In the genomic region with DNA sequence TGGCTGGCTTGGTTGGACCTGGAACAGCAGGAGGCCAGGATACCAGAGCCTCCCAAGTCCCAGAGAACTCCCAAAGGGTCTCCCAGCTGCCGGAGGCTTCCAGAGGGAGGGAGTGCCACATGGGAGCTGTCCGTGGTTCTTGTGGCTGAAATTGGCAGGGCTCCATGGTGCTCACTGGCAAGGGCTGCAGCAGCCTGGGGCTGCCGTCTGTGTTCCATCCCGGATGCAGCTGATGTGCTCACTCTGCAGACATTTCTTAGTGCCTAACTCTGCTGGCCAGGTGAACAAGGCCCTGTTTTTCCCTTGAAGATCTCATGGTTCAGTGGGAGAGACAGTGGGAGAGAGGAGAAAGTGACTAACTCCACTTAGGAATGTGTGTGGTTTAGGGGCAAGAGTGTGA, we compare ENCODE assay signal across 8 cellular contexts.
A peak's percentile ranks its signal among the peaks of the same experiment; 100 is the strongest.
DNase-seq lines count a peak whose midpoint lies in the region; ATAC-seq, FAIRE-seq and TF ChIP-seq lines count a peak whose summit lies in the region.

No MANE protein-coding gene starts in this region.

- RAD21 ChIA-PET in GM12878 (lab: Charles Lee; ENCODE audit: unreplicated experiment), result no interaction called here

- CTCF ChIA-PET in GM12878 (lab: Yijun Ruan, JAX), result no interaction called here

- H3K27ac ChIP-seq in GM12878 (ENCODE audit: control insufficient read depth, insufficient read depth), result no peak overlapping the region
- no peak overlapping the region for H3K27ac ChIP-seq in left lung
- H3K27ac ChIP-seq in transverse colon, result no peak overlapping the region

- FAIRE-seq in GM12878 (lab: Jason Lieb, UNC), result no peak

- no peaks in the 10 kb centered on the region for H3K36me3 ChIP-seq in GM12878 (ENCODE audit: control insufficient read depth in 2 of 2, insufficient read depth in 2 of 2, low read length in 1 of 2)
- H3K36me3 ChIP-seq in left lung, result no peaks in the 10 kb centered on the region
- H3K36me3 ChIP-seq in transverse colon, result no peaks in the 10 kb centered on the region

- H3K9ac ChIP-seq in GM12878 (ENCODE audit: control insufficient read depth, insufficient read depth, low read length), result no peak overlapping the region

- TF ChIP-seq POLR2A in GM12878 (IDR thresholded peaks at IDR 0.05; ENCODE audit: low read depth, low read length) (no peak), transverse colon (IDR thresholded peaks at IDR 0.05) (no peak)

- POLR2A ChIA-PET in GM12878 (lab: Charles Lee), result no interaction called here

- H3K4me1 ChIP-seq in GM12878 (ENCODE audit: control insufficient read depth, insufficient read depth, low read length) (no peaks in the 10 kb centered on the region), left lung (no peaks in the 10 kb centered on the region), transverse colon (no peaks in the 10 kb centered on the region)

- no peak overlapping the region for H2AFZ ChIP-seq in GM12878 (ENCODE audit: control insufficient read depth, low read depth, low read length)

- DNase-seq in AG10803 (ENCODE audit: low read depth) (peak; percentile 66), HS-5 (ENCODE audit: low read depth) (peak; percentile 18), GM12878 (ENCODE audit: low read depth, low spot score) (no peak), left lung (peak in 1 of 2 donors; percentile 39), transverse colon (no peak), inferior parietal cortex (ENCODE audit: extremely low spot score) (no peak), pons (ENCODE audit: low spot score) (no peak)

- H4K20me1 ChIP-seq in GM12878 (ENCODE audit: control insufficient read depth, insufficient read depth), result no peaks in the 10 kb centered on the region

- in situ Hi-C loops in GM12878 (cut with MboI), result no loop called here
- in situ Hi-C loops in transverse colon (cut with MboI; ENCODE audit: low pct_ligation_motif_present in 1 of 4, low pct_unique_long_range_greater_than_20kb in 1 of 4, low sequenced_read_pairs in 3 of 4), result loop anchor here in 2 of 4 donors (25.0 kb wide), 1 partner anchor 591 kb away; no protein-coding TSS in a partner anchor

- TF ChIP-seq CTCF in AG10803 (conservative IDR thresholded peaks at IDR 0.05; ENCODE audit: low read length), result no peak
- no peak for TF ChIP-seq CTCF in GM12878 (IDR thresholded peaks at IDR 0.05 in 2 of 3, conservative IDR thresholded peaks at IDR 0.05 in 1 of 3; ENCODE audit: control insufficient read depth in 2 of 3, extremely low read depth in 1 of 3, insufficient read depth in 1 of 3, low read depth in 3 of 3, low read length in 3 of 3)
- no peak for TF ChIP-seq CTCF in left lung (IDR thresholded peaks at IDR 0.05)
- TF ChIP-seq CTCF in transverse colon (IDR thresholded peaks at IDR 0.05), result no peak

- no peak for TF ChIP-seq RAD21 in GM12878 (IDR thresholded peaks at IDR 0.05; ENCODE audit: insufficient read depth, low read depth, low read length)

- H3K79me2 ChIP-seq in GM12878 (ENCODE audit: control insufficient read depth, insufficient read depth, low read length), result no peaks in the 10 kb centered on the region

- H3K9me3 ChIP-seq in GM12878 (replicated peaks; ENCODE audit: control insufficient read depth, insufficient read depth, low read length), result no peaks in the 10 kb centered on the region
- H3K9me3 ChIP-seq in left lung, result peaks cover 0 to 3% of the 10 kb centered on the region in 2 donors
- H3K9me3 ChIP-seq in transverse colon, result no peaks in the 10 kb centered on the region

- TF ChIP-seq EP300 in GM12878 (IDR thresholded peaks at IDR 0.05; ENCODE audit: borderline replicate concordance in 1 of 2, control insufficient read depth in 1 of 2, low read depth in 2 of 2, low read length in 2 of 2) (no peak), transverse colon (IDR thresholded peaks at IDR 0.05; ENCODE audit: low read depth) (no peak)

- H3K27me3 ChIP-seq in GM12878 (replicated peaks in 1 of 2; ENCODE audit: control insufficient read depth in 2 of 2, insufficient read depth in 2 of 2, low read length in 1 of 2) (no peaks in the 10 kb centered on the region; a peak in 1 of 4 replicates), left lung (peaks cover 0 to 53% of the 10 kb centered on the region in 2 donors), transverse colon (peaks cover 14% of the 10 kb centered on the region)

- ATAC-seq in GM12878, result no peak
- ATAC-seq in left lung, result peak; percentile 64
- ATAC-seq in GM18870 (IDR thresholded peaks at IDR 0.05; ENCODE audit: unreplicated experiment), result no peak

- H3K4me3 ChIP-seq in AG10803 (ENCODE audit: low read length), result no peak overlapping the region
- H3K4me3 ChIP-seq in GM12878, result no peak overlapping the region
- no peak overlapping the region for H3K4me3 ChIP-seq in left lung
- H3K4me3 ChIP-seq in transverse colon, result no peak overlapping the region

- SMC1A ChIA-PET in GM12878 (lab: Charles Lee; ENCODE audit: uncharacterized antibody, unreplicated experiment), result no interaction called here

- no peak overlapping the region for H3K4me2 ChIP-seq in GM12878 (ENCODE audit: control insufficient read depth, insufficient read depth)

- BruUV-seq in GM12878 (replicated peaks; lab: Mats Ljungman, UMichigan), result no TSS peak

- intact Hi-C loops in GM12878 (cut with micrococcal nuclease; ENCODE audit: unreplicated experiment) (no loop called here), left lung (cut with DNase I) (no loop called here), transverse colon (cut with DNase I; ENCODE audit: low total_unique reads) (loop anchor here (10.0 kb wide), 1 partner anchor 598 kb away; no protein-coding TSS in a partner anchor)

- WGBS in GM12878 (ENCODE audit: insufficient coverage, insufficient replicate concordance, low lambda C conversion rate, missing lambda C conversion rate), result 4% methylated on average over 4 of the region's 4 CpGs
- WGBS in transverse colon (ENCODE audit: low coverage in 1 of 2), 2 donors, result 10% methylated on average over 4 of the region's 4 CpGs; no CpG with 5 or more reads in 1 of the 2 donors

TF ChIP-seq in GM12878, 131 proteins besides CTCF, POLR2A, EP300 and RAD21:
- TF ChIP-seq REST (IDR thresholded peaks at IDR 0.05; ENCODE audit: low read depth, low read length) (peak; percentile 55; the same call in 1 of the 2 replicates), STAT3 (IDR thresholded peaks at IDR 0.05; ENCODE audit: low read depth, low read length) (no peak)

Comparison
In these comparisons a context has a peak if more than half of its experiments do, and no peak if none do; other contexts are left out.
1. DNase-seq: peak in AG10803 (single experiment) and HS-5 (single experiment); none in GM12878 (single experiment), transverse colon (single experiment), inferior parietal cortex (single experiment) and pons (single experiment).